17 cellular contexts compared by ENCODE assay signal in the genomic region with DNA sequence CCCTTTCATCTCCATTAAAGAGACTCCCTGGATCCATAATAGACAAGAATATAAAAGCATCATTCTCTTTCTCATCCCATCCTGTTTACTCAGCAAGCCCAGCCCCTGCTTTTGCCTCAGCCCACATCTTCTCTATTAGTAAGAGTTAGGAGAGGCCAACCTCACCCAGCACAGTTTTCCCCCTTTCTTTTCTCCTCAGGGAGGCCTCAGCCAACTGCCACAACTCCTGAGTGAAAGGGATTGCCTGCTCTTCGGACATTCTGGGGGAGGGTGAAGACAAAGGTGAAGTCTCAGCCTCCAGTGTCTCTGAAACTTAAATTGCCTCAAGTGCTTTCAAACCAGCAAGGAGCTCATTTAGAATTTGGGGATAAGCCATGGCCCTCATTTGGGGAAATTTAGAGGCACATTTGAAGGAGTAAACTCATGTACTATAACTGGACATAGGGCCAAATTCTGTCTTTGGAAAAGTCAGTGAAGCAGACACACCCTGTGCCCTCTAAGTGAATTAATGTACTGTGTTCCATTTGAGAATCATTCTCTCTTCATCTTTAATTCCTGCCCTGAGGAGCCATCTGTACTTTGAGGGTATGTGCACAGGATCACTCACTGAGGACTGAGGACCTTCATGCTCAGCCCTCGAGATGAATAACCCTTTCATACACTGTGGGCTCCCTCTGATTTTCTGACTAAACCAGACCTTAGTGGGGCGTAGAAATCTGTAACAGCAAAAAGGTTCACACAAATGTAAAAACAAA.
"Had no signal": no experiment of that assay in that cellular context is flagged by ENCODE, and none has a peak within 500 bp of the region (broad histone marks: within the 10 kb centered on the region; RNA-seq: fewer than 3 reads in every experiment).

No MANE protein-coding gene starts in this region.

- H3K4me3 Mint-ChIP-seq: activated CD4-positive, alpha-beta memory T cell treated with anti-CD3 and anti-CD28 coated beads for 36 hours; activated T-cell treated with anti-CD3 and anti-CD28 coated beads, Interleukin-2, amount 50 U/mL, for 4 hours; dendritic cell treated with granulocyte-macrophage colony-stimulating factor and Interleukin-4, amounts not matched to agents 40 ng/mL and 50 ng/mL, for 4 days; naive B cell; stimulated activated effector memory CD8-positive, alpha-beta T cell treated with anti-CD3 and anti-CD28 coated beads, Interleukin-12 subunit alpha, Interleukin-12 subunit beta, amount 100 ng/mL, for 72 hours had no signal

- H3K27me3 Mint-ChIP-seq: activated CD4-positive, alpha-beta memory T cell treated with anti-CD3 and anti-CD28 coated beads for 36 hours; dendritic cell treated with granulocyte-macrophage colony-stimulating factor and Interleukin-4, amounts not matched to agents 40 ng/mL and 50 ng/mL, for 4 days; naive B cell had no signal

- H3K9me3 ChIP-seq: tibial nerve had no signal

- H3K4me1 Mint-ChIP-seq: naive B cell; stimulated activated effector memory CD8-positive, alpha-beta T cell treated with anti-CD3 and anti-CD28 coated beads, Interleukin-12 subunit alpha, Interleukin-12 subunit beta, amount 100 ng/mL, for 72 hours had no signal

- H3K27ac ChIP-seq: brain microvascular endothelial cell had no signal

- H3K27me3 ChIP-seq: brain microvascular endothelial cell, tibial nerve had no signal

- H3K9me3 Mint-ChIP-seq: activated CD4-positive, alpha-beta memory T cell treated with anti-CD3 and anti-CD28 coated beads for 36 hours; activated naive CD4-positive, alpha-beta T cell treated with anti-CD3 and anti-CD28 coated beads, Interleukin-2, amount 50 U/mL, for 72 hours; dendritic cell treated with granulocyte-macrophage colony-stimulating factor and Interleukin-4, amounts not matched to agents 40 ng/mL and 50 ng/mL, for 4 days had no signal

- H3K36me3 ChIP-seq: brain microvascular endothelial cell, tibial nerve had no signal

- H3K36me3 Mint-ChIP-seq: activated CD4-positive, alpha-beta memory T cell treated with anti-CD3 and anti-CD28 coated beads for 36 hours; activated naive CD4-positive, alpha-beta T cell treated with anti-CD3 and anti-CD28 coated beads, Interleukin-2, amount 50 U/mL, for 72 hours; naive B cell; stimulated activated effector memory CD8-positive, alpha-beta T cell treated with anti-CD3 and anti-CD28 coated beads, Interleukin-12 subunit alpha, Interleukin-12 subunit beta, amount 100 ng/mL, for 72 hours had no signal

- H3K4me3 ChIP-seq: lung, smooth muscle cell, tibial nerve had no signal

- H3K4me2 ChIP-seq: smooth muscle cell had no signal

- ATAC-seq: activated naive CD4-positive, alpha-beta T cell treated with anti-CD3 and anti-CD28 coated beads, Interleukin-2, amount 50 U/mL, for 72 hours; activated T-cell treated with anti-CD3 and anti-CD28 coated beads, Interleukin-2, amount 50 U/mL, for 4 hours; left colon; right cardiac atrium; stimulated activated effector memory CD8-positive, alpha-beta T cell treated with anti-CD3 and anti-CD28 coated beads, Interleukin-12 subunit alpha, Interleukin-12 subunit beta, amount 100 ng/mL, for 72 hours had no signal

- DNase-seq: activated CD4-positive, alpha-beta memory T cell treated with anti-CD3 and anti-CD28 coated beads for 36 hours; activated effector memory CD4-positive, alpha-beta T cell treated with anti-CD3 and anti-CD28 coated beads, Interleukin-2, amount 50 U/mL, for 16 hours; activated T-cell treated with anti-CD3 and anti-CD28 coated beads, Interleukin-2, amount 50 U/mL, for 4 hours; amniotic stem cell; brain microvascular endothelial cell; left colon; naive B cell; occipital lobe; right cardiac atrium; T1000 had no signal

- H3K27ac Mint-ChIP-seq: activated CD4-positive, alpha-beta memory T cell treated with anti-CD3 and anti-CD28 coated beads for 36 hours; activated naive CD4-positive, alpha-beta T cell treated with anti-CD3 and anti-CD28 coated beads, Interleukin-2, amount 50 U/mL, for 72 hours; dendritic cell treated with granulocyte-macrophage colony-stimulating factor and Interleukin-4, amounts not matched to agents 40 ng/mL and 50 ng/mL, for 4 days; naive B cell; progenitor cell of endocrine pancreas; stimulated activated effector memory CD8-positive, alpha-beta T cell treated with anti-CD3 and anti-CD28 coated beads, Interleukin-12 subunit alpha, Interleukin-12 subunit beta, amount 100 ng/mL, for 72 hours had no signal
